Comparison of ENCODE assay signal across 23 cellular contexts in the genomic region with DNA sequence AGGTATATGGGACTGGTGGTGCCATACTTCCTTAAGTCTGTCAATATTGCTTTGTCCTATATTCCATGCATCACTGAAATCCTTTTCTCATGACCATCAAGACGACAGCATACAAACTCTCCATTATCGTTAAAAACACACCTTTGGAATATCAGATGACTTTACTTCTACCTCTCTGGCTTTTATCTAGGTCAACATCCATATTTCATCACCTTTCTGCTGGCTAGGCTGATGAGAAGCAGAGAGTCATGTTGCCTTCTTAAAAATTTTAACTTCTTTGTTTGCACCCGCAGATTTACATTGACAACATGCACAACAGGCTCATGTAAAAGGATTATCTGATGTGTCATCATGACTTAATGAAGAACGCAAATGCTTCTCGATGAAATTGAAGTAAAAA.
"Had no signal": no experiment of that assay in that cellular context is flagged by ENCODE, and none has a peak within 500 bp of the region (broad histone marks: within the 10 kb centered on the region; RNA-seq: fewer than 3 reads in every experiment).

No MANE protein-coding gene starts in this region.

- H3K36me3 ChIP-seq: colonic mucosa, esophagus squamous epithelium, gastrocnemius medialis, heart right ventricle, left lung, lower lobe of right lung had no signal

- H3K27me3 ChIP-seq: colonic mucosa, esophagus squamous epithelium, gastrocnemius medialis, heart right ventricle, left lung had no signal

- DNase-seq: colonic mucosa; cortex of kidney; effector CD8-positive, alpha-beta T cell; effector memory CD8-positive, alpha-beta T cell; endodermal cell; erythroblast; esophagus squamous epithelium; foreskin fibroblast; foreskin melanocyte; gastrocnemius medialis; glutamatergic neuron; head of caudate nucleus; heart right ventricle; hippocampal formation; left cardiac atrium; left lung; left ventricle myocardium superior; lower lobe of right lung; mesenchymal stem cell; mucosa of descending colon; naive B cell had no signal

- ATAC-seq: effector memory CD8-positive, alpha-beta T cell; esophagus mucosa; gastrocnemius medialis; heart right ventricle; left cardiac atrium; left lung; left ventricle myocardium superior; lower lobe of right lung; mucosa of descending colon had no signal

- H3K9me3 ChIP-seq: colonic mucosa, esophagus squamous epithelium, gastrocnemius medialis, left lung, lower lobe of right lung, mucosa of descending colon had no signal

- H3K4me1 ChIP-seq: colonic mucosa, esophagus squamous epithelium, gastrocnemius medialis, heart right ventricle, left lung, lower lobe of right lung had no signal

- H3K4me3 ChIP-seq: colonic mucosa, esophagus squamous epithelium, gastrocnemius medialis, heart right ventricle, left lung, lower lobe of right lung, mucosa of descending colon had no signal

- H3K27ac ChIP-seq: colonic mucosa, epithelial cell of prostate, esophagus squamous epithelium, gastrocnemius medialis, heart right ventricle, left lung, lower lobe of right lung had no signal
